In the genomic region with DNA sequence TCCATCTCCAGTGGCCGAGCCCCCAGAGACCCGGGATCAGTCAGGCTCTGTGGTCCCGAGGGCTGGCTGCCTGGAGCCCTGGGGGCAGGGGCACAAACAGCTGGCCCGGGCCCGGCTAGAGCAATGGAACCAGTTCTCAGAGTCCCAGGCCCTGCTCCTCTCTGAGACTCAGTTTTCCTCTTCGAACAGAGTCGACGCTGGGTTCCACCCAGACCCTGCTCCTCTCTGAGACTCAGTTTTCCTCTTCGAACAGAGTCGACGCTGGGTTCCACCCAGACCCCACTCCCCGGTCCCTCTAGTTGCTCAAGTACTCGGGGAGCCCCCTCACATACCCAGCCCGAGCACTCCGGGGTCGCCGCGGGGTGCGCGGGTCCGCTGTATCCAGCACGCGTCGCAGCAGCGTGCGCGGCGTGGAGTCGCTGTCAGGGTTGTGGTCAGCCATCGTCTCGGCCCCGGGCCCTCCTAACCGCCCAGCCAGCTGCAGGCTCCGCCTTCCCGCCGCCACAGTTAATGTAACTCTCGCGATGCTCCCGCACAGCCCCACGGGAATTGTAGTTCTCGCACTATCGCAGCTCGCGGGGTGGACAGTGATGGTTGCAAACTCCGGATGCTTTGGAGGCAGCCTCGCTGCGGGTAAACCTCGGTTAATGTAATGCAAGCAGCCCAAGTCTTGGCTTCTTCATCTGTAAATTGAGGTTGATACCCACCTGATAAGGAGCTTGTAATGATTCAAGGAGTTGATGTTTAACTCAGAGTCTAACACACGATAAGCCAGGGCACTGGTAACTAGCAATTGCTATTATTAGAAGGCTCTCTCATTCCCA, we compare ENCODE assay signal across 1 cellular context.
TF ChIP-seq lines count a peak whose summit lies in the region.

No MANE protein-coding gene starts in this region.

TF ChIP-seq in K562, 482 proteins besides CTCF, POLR2A, EP300 and RAD21 (continued from another document and continues in another):
- TF ChIP-seq, protein P1, sequence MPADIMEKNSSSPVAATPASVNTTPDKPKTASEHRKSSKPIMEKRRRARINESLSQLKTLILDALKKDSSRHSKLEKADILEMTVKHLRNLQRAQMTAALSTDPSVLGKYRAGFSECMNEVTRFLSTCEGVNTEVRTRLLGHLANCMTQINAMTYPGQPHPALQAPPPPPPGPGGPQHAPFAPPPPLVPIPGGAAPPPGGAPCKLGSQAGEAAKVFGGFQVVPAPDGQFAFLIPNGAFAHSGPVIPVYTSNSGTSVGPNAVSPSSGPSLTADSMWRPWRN (IDR thresholded peaks at IDR 0.05; ENCODE audit: low read depth) = no peak
- TF ChIP-seq ARHGAP35 (IDR thresholded peaks at IDR 0.05; ENCODE audit: partially characterized antibody) (peak; percentile 94), ZSCAN29 (IDR thresholded peaks at IDR 0.05) (peak; percentile 82), CBX2 (IDR thresholded peaks at IDR 0.05; ENCODE audit: insufficient read depth, low read length, poor library complexity, severe bottlenecking) (no peak), ZFPM2 (CRISPR knock-in tag; IDR thresholded peaks at IDR 0.05) (no peak), PYGO2 (tag; IDR thresholded peaks at IDR 0.05) (no peak), ZNF589 (CRISPR knock-in tag; IDR thresholded peaks at IDR 0.05; ENCODE audit: low read depth) (no peak), CHD4 (IDR thresholded peaks at IDR 0.05; ENCODE audit: insufficient read depth, insufficient replicate concordance, low read depth, low read length, poor library complexity, severe bottlenecking) (no peak), ZC3H8 (IDR thresholded peaks at IDR 0.05) (no peak), SIN3B (IDR thresholded peaks at IDR 0.05; ENCODE audit: low read depth) (no peak), ZNF143 (CRISPR knock-in tag; IDR thresholded peaks at IDR 0.05) (peak; percentile 99), POU5F1 (IDR thresholded peaks at IDR 0.05; ENCODE audit: borderline replicate concordance, low read depth, low read length, partially characterized antibody) (peak; percentile 59), ZNF780A (CRISPR knock-in tag; IDR thresholded peaks at IDR 0.05) (no peak), ZNF253 (CRISPR knock-in tag; conservative IDR thresholded peaks at IDR 0.05) (no peak), RFX1 (IDR thresholded peaks at IDR 0.05) (no peak), SMAD1 (IDR thresholded peaks at IDR 0.05; ENCODE audit: low read depth, low read length, partially characterized antibody) (no peak), ZNF431 (CRISPR knock-in tag; IDR thresholded peaks at IDR 0.05) (peak; percentile 43; the same call in 1 of the 2 replicates), GABPB1 (CRISPR knock-in tag; IDR thresholded peaks at IDR 0.05) (peak; percentile 82), TEAD4 (IDR thresholded peaks at IDR 0.05; ENCODE audit: low read length) (no peak), TEAD4 (CRISPR knock-in tag; IDR thresholded peaks at IDR 0.05; ENCODE audit: borderline replicate concordance) (no peak), NR2C1 (IDR thresholded peaks at IDR 0.05) (no peak), NR2C1 (tag; IDR thresholded peaks at IDR 0.05) (no peak), SRSF1 (IDR thresholded peaks at IDR 0.05; ENCODE audit: low read depth, low read length) (no peak), YBX1 (IDR thresholded peaks at IDR 0.05) (no peak), TCF3 (CRISPR knock-in tag; IDR thresholded peaks at IDR 0.05) (peak; percentile 7; the same call in 1 of the 2 replicates), CHCHD3 (CRISPR knock-in tag; IDR thresholded peaks at IDR 0.05) (no peak), CBX8 (IDR thresholded peaks at IDR 0.05; ENCODE audit: borderline replicate concordance, extremely low read depth, low read depth, low read length, poor library complexity, severe bottlenecking) (no peak), NONO (IDR thresholded peaks at IDR 0.05; ENCODE audit: low read depth in 2 of 2, low read length in 1 of 2) (no peak), HNRNPH1 (optimal IDR thresholded peaks at IDR 0.05; ENCODE audit: low read depth, low read length) (no peak)
- TF ChIP-seq, protein P2, sequence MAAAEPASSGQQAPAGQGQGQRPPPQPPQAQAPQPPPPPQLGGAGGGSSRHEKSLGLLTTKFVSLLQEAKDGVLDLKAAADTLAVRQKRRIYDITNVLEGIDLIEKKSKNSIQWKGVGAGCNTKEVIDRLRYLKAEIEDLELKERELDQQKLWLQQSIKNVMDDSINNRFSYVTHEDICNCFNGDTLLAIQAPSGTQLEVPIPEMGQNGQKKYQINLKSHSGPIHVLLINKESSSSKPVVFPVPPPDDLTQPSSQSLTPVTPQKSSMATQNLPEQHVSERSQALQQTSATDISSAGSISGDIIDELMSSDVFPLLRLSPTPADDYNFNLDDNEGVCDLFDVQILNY (CRISPR knock-in tag; IDR thresholded peaks at IDR 0.05) = no peak; the same call in 1 of the 2 replicates
- TF ChIP-seq, protein P3, sequence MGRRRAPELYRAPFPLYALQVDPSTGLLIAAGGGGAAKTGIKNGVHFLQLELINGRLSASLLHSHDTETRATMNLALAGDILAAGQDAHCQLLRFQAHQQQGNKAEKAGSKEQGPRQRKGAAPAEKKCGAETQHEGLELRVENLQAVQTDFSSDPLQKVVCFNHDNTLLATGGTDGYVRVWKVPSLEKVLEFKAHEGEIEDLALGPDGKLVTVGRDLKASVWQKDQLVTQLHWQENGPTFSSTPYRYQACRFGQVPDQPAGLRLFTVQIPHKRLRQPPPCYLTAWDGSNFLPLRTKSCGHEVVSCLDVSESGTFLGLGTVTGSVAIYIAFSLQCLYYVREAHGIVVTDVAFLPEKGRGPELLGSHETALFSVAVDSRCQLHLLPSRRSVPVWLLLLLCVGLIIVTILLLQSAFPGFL (CRISPR knock-in tag; IDR thresholded peaks at IDR 0.05) = 0 out of 2 replicates have a peak, but pooled peaks have one; percentile 50
- TF ChIP-seq, protein P4, sequence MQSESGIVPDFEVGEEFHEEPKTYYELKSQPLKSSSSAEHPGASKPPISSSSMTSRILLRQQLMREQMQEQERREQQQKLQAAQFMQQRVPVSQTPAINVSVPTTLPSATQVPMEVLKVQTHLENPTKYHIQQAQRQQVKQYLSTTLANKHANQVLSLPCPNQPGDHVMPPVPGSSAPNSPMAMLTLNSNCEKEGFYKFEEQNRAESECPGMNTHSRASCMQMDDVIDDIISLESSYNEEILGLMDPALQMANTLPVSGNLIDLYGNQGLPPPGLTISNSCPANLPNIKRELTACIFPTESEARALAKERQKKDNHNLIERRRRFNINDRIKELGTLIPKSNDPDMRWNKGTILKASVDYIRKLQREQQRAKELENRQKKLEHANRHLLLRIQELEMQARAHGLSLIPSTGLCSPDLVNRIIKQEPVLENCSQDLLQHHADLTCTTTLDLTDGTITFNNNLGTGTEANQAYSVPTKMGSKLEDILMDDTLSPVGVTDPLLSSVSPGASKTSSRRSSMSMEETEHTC (IDR thresholded peaks at IDR 0.05) = no peak
- TF ChIP-seq, protein P5, sequence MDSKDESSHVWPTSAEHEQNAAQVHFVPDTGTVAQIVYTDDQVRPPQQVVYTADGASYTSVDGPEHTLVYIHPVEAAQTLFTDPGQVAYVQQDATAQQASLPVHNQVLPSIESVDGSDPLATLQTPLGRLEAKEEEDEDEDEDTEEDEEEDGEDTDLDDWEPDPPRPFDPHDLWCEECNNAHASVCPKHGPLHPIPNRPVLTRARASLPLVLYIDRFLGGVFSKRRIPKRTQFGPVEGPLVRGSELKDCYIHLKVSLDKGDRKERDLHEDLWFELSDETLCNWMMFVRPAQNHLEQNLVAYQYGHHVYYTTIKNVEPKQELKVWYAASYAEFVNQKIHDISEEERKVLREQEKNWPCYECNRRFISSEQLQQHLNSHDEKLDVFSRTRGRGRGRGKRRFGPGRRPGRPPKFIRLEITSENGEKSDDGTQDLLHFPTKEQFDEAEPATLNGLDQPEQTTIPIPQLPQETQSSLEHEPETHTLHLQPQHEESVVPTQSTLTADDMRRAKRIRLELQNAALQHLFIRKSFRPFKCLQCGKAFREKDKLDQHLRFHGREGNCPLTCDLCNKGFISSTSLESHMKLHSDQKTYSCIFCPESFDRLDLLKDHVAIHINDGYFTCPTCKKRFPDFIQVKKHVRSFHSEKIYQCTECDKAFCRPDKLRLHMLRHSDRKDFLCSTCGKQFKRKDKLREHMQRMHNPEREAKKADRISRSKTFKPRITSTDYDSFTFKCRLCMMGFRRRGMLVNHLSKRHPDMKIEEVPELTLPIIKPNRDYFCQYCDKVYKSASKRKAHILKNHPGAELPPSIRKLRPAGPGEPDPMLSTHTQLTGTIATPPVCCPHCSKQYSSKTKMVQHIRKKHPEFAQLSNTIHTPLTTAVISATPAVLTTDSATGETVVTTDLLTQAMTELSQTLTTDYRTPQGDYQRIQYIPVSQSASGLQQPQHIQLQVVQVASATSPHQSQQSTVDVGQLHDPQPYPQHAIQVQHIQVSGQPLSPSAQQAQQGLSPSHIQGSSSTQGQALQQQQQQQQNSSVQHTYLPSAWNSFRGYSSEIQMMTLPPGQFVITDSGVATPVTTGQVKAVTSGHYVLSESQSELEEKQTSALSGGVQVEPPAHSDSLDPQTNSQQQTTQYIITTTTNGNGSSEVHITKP (IDR thresholded peaks at IDR 0.05; ENCODE audit: partially characterized antibody) = no peak
- TF ChIP-seq, protein P6, sequence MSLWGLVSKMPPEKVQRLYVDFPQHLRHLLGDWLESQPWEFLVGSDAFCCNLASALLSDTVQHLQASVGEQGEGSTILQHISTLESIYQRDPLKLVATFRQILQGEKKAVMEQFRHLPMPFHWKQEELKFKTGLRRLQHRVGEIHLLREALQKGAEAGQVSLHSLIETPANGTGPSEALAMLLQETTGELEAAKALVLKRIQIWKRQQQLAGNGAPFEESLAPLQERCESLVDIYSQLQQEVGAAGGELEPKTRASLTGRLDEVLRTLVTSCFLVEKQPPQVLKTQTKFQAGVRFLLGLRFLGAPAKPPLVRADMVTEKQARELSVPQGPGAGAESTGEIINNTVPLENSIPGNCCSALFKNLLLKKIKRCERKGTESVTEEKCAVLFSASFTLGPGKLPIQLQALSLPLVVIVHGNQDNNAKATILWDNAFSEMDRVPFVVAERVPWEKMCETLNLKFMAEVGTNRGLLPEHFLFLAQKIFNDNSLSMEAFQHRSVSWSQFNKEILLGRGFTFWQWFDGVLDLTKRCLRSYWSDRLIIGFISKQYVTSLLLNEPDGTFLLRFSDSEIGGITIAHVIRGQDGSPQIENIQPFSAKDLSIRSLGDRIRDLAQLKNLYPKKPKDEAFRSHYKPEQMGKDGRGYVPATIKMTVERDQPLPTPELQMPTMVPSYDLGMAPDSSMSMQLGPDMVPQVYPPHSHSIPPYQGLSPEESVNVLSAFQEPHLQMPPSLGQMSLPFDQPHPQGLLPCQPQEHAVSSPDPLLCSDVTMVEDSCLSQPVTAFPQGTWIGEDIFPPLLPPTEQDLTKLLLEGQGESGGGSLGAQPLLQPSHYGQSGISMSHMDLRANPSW (CRISPR knock-in tag; IDR thresholded peaks at IDR 0.05) = no peak
- TF ChIP-seq, protein P7, sequence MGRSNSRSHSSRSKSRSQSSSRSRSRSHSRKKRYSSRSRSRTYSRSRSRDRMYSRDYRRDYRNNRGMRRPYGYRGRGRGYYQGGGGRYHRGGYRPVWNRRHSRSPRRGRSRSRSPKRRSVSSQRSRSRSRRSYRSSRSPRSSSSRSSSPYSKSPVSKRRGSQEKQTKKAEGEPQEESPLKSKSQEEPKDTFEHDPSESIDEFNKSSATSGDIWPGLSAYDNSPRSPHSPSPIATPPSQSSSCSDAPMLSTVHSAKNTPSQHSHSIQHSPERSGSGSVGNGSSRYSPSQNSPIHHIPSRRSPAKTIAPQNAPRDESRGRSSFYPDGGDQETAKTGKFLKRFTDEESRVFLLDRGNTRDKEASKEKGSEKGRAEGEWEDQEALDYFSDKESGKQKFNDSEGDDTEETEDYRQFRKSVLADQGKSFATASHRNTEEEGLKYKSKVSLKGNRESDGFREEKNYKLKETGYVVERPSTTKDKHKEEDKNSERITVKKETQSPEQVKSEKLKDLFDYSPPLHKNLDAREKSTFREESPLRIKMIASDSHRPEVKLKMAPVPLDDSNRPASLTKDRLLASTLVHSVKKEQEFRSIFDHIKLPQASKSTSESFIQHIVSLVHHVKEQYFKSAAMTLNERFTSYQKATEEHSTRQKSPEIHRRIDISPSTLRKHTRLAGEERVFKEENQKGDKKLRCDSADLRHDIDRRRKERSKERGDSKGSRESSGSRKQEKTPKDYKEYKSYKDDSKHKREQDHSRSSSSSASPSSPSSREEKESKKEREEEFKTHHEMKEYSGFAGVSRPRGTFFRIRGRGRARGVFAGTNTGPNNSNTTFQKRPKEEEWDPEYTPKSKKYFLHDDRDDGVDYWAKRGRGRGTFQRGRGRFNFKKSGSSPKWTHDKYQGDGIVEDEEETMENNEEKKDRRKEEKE (IDR thresholded peaks at IDR 0.05; ENCODE audit: borderline replicate concordance in 1 of 2, control insufficient read depth in 1 of 2, low read depth in 2 of 2, low read length in 1 of 2) = no peak
- TF ChIP-seq, protein P8, sequence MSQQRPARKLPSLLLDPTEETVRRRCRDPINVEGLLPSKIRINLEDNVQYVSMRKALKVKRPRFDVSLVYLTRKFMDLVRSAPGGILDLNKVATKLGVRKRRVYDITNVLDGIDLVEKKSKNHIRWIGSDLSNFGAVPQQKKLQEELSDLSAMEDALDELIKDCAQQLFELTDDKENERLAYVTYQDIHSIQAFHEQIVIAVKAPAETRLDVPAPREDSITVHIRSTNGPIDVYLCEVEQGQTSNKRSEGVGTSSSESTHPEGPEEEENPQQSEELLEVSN (IDR thresholded peaks at IDR 0.05; ENCODE audit: borderline replicate concordance in 1 of 2, extremely low read depth in 1 of 2, insufficient read depth in 1 of 2, insufficient read length in 1 of 2, low read depth in 1 of 2, low read length in 1 of 2, poor library complexity in 1 of 2, severe bottlenecking in 1 of 2) = peak; percentile 78 to 84
- TF ChIP-seq, protein P9, sequence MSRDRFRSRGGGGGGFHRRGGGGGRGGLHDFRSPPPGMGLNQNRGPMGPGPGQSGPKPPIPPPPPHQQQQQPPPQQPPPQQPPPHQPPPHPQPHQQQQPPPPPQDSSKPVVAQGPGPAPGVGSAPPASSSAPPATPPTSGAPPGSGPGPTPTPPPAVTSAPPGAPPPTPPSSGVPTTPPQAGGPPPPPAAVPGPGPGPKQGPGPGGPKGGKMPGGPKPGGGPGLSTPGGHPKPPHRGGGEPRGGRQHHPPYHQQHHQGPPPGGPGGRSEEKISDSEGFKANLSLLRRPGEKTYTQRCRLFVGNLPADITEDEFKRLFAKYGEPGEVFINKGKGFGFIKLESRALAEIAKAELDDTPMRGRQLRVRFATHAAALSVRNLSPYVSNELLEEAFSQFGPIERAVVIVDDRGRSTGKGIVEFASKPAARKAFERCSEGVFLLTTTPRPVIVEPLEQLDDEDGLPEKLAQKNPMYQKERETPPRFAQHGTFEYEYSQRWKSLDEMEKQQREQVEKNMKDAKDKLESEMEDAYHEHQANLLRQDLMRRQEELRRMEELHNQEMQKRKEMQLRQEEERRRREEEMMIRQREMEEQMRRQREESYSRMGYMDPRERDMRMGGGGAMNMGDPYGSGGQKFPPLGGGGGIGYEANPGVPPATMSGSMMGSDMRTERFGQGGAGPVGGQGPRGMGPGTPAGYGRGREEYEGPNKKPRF (IDR thresholded peaks at IDR 0.05; ENCODE audit: low read depth, low read length) = no peak
- TF ChIP-seq, protein P10, sequence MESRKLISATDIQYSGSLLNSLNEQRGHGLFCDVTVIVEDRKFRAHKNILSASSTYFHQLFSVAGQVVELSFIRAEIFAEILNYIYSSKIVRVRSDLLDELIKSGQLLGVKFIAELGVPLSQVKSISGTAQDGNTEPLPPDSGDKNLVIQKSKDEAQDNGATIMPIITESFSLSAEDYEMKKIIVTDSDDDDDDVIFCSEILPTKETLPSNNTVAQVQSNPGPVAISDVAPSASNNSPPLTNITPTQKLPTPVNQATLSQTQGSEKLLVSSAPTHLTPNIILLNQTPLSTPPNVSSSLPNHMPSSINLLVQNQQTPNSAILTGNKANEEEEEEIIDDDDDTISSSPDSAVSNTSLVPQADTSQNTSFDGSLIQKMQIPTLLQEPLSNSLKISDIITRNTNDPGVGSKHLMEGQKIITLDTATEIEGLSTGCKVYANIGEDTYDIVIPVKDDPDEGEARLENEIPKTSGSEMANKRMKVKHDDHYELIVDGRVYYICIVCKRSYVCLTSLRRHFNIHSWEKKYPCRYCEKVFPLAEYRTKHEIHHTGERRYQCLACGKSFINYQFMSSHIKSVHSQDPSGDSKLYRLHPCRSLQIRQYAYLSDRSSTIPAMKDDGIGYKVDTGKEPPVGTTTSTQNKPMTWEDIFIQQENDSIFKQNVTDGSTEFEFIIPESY (CRISPR knock-in tag; IDR thresholded peaks at IDR 0.05) = no peak; the same call in 1 of the 2 replicates
